Comparison of ENCODE assay signal across 22 cellular contexts in genomic region chr14:99380991-99381687, GRCh38.
DNase-seq lines count a peak whose midpoint lies in the region; ATAC-seq and TF ChIP-seq lines count a peak whose summit lies in the region.
"Had no signal": no experiment of that assay in that cellular context is flagged by ENCODE, and none has a peak within 500 bp of the region (broad histone marks: within the 10 kb centered on the region; RNA-seq: fewer than 3 reads in every experiment).

No MANE protein-coding gene starts in this region.

- no peak overlapping the region for H3K27ac ChIP-seq in RWPE1

- H3K4me3 Mint-ChIP-seq in activated B cell treated with CpG ODN at 0.5 μM for 24 hours: peak overlapping the region; percentile 45
- H3K4me3 Mint-ChIP-seq in memory B cell: peak overlapping the region; percentile 58
- H3K4me3 Mint-ChIP-seq: CD4-positive, alpha-beta T cell; GM23338 had no signal

- peak; percentile 46 for DNase-seq in activated effector memory CD4-positive, alpha-beta T cell treated with anti-CD3 and anti-CD28 coated beads, Interleukin-2, amount 50 U/mL, for 16 hours
- DNase-seq in activated effector memory CD4-positive, alpha-beta T cell treated with Interleukin-2 at 50 U/mL for 16 hours: no peak
- DNase-seq in activated B cell treated with CpG ODN at 0.5 μM for 24 hours (no peak), memory B cell (ENCODE audit: low spot score in 2 of 2) (no peak), COLO668 (lab: John Stamatoyannopoulos, UW; ENCODE audit: unreplicated experiment) (no peak), RWPE1 (ENCODE audit: low spot score) (no peak)
- DNase-seq: 8988T; ACHN; CD4-positive, alpha-beta T cell; COR-L47; HCEC 1CT; KG1; MG63; NCI-H1694 treated with DMSO at 0.1 percent for 48 hours; NCI-H2081; NCI-H2227 treated with DMSO at 0.1 percent for 48 hours; NCI-H526 treated with DMSO at 0.1 percent for 48 hours; RPMI8226; SHP77 had no signal

- H3K9me3 Mint-ChIP-seq in activated B cell treated with CpG ODN at 0.5 μM for 24 hours: no peaks in the 10 kb centered on the region
- H3K9me3 Mint-ChIP-seq in memory B cell: peaks cover 1% of the 10 kb centered on the region
- H3K9me3 Mint-ChIP-seq: CD4-positive, alpha-beta T cell had no signal

- POLR2A ChIA-PET in activated B cell treated with CpG ODN at 0.5 μM for 24 hours (lab: Charles Lee): interaction anchor here (0.6 kb wide), 1 partner anchor 8 kb away, joined by 3 read pairs; no protein-coding TSS in a partner anchor
- POLR2A ChIA-PET in RWPE1 (lab: Yijun Ruan, JAX; ENCODE audit: low non-redundant PET): no interaction called here

- intact Hi-C loops in activated B cell treated with CpG ODN at 0.5 μM for 24 hours (cut with micrococcal nuclease): no loop called here

- CTCF ChIA-PET in activated B cell treated with CpG ODN at 0.5 μM for 24 hours (lab: Charles Lee): interaction anchor here (1.2 kb wide), 1 partner anchor 10 kb away, joined by 3 read pairs; no protein-coding TSS in a partner anchor
- CTCF ChIA-PET in RWPE1 (lab: Yijun Ruan, JAX): interaction anchor here (0.5 to 1.3 kb wide), 4 partner anchors 8 to 61 kb away, joined by 3 to 4 read pairs (median 3); no protein-coding TSS in a partner anchor

- H3K27me3 Mint-ChIP-seq in activated B cell treated with CpG ODN at 0.5 μM for 24 hours (peaks cover 2% of the 10 kb centered on the region), memory B cell (peaks cover 22% of the 10 kb centered on the region)

- no peak for TF ChIP-seq CTCF in activated B cell treated with CpG ODN at 0.5 μM for 24 hours (IDR thresholded peaks at IDR 0.05)
- TF ChIP-seq CTCF in RWPE1 (conservative IDR thresholded peaks at IDR 0.05; ENCODE audit: low read depth): no peak

- H3K4me1 Mint-ChIP-seq in activated B cell treated with CpG ODN at 0.5 μM for 24 hours (peaks cover 22% of the 10 kb centered on the region), memory B cell (peaks cover 14% of the 10 kb centered on the region)

- H3K27ac Mint-ChIP-seq in activated B cell treated with CpG ODN at 0.5 μM for 24 hours (no peak overlapping the region), memory B cell (peak overlapping the region; percentile 36)
- H3K27ac Mint-ChIP-seq: CD4-positive, alpha-beta T cell; GM23338 had no signal

- no peak for ATAC-seq in activated B cell treated with CpG ODN at 0.5 μM for 24 hours (ENCODE audit: low read depth)
- ATAC-seq in memory B cell (ENCODE audit: low read depth): no peak
- ATAC-seq in GM18861 (IDR thresholded peaks at IDR 0.05; ENCODE audit: unreplicated experiment): no peak
- no peak for ATAC-seq in HG03571 (IDR thresholded peaks at IDR 0.05; ENCODE audit: unreplicated experiment)
- ATAC-seq: GM23338 had no signal

- no peaks in the 10 kb centered on the region for H3K36me3 Mint-ChIP-seq in activated B cell treated with CpG ODN at 0.5 μM for 24 hours (ENCODE audit: low read depth)
- H3K36me3 Mint-ChIP-seq in memory B cell: no peaks in the 10 kb centered on the region
